In genomic region chr4:77804471-77804870, GRCh38 we compare ENCODE assay signal across 24 cellular contexts. TPM values are rescaled to one million over a fixed set of nuclear protein-coding genes. Genes with fewer than 3 reads are reported as not detected.
DNase-seq lines count a peak whose midpoint lies in the region; ATAC-seq and TF ChIP-seq lines count a peak whose summit lies in the region.
"Had no signal": no experiment of that assay in that cellular context is flagged by ENCODE, and none has a peak within 500 bp of the region (broad histone marks: within the 10 kb centered on the region; RNA-seq: fewer than 3 reads in every experiment).

No MANE protein-coding gene starts in this region.

- H3K27me3 ChIP-seq in adipocyte (replicated peaks; ENCODE audit: control insufficient read depth, insufficient read depth, low read length), result no peaks in the 10 kb centered on the region
- no peaks in the 10 kb centered on the region for H3K27me3 ChIP-seq in fibroblast of lung (ENCODE audit: control insufficient read depth, insufficient read depth, low read length)
- no peaks in the 10 kb centered on the region for H3K27me3 ChIP-seq in heart left ventricle
- H3K27me3 ChIP-seq: Peyer's patch had no signal

- H3K36me3 ChIP-seq in adipocyte (ENCODE audit: control insufficient read depth, insufficient read depth, low read length, severe bottlenecking), result no peaks in the 10 kb centered on the region
- no peaks in the 10 kb centered on the region for H3K36me3 ChIP-seq in fibroblast of lung (ENCODE audit: control insufficient read depth, insufficient read depth, low read length)
- H3K36me3 ChIP-seq in heart left ventricle, result no peaks in the 10 kb centered on the region
- H3K36me3 ChIP-seq: Peyer's patch, thoracic aorta had no signal

- no peak for DNase-seq in natural killer cell
- no peak for DNase-seq in natural killer cell treated with Interleukin-12 subunit alpha and Interleukin-12 subunit beta and Interleukin-15 and Interleukin-18, amount 100 ng/mL, for 72 hours (ENCODE audit: low spot score)
- peak; percentile 43 for DNase-seq in adipocyte (ENCODE audit: low read depth)
- DNase-seq in fibroblast of lung (ENCODE audit: low read depth in 2 of 2), result peak; percentile 39 to 41
- no peak for DNase-seq in heart left ventricle
- no peak for DNase-seq in coronary artery (ENCODE audit: low spot score)
- DNase-seq: activated CD4-positive, alpha-beta memory T cell treated with anti-CD3 and anti-CD28 coated beads, Interleukin-2, amount 10 ng/mL, durations not matched to agents 7 days and 5 days; activated T-cell treated with anti-CD3 and anti-CD28 coated beads for 4 hours; Calu3; DND-41; H9; mesendoderm; MV-4-11; NCI-H146; NCI-H510A; Peyer's patch; retina; stimulated activated CD4-positive, alpha-beta T cell treated with anti-CD3 and anti-CD28 coated beads, Interleukin-2, amount 100 ng/mL, for 48 hours; stimulated activated naive CD4-positive, alpha-beta T cell treated with Interleukin-2 at 50 U/mL for 16 hours had no signal

- H3K79me2 ChIP-seq in fibroblast of lung (ENCODE audit: control insufficient read depth, insufficient read depth, low read length), result peaks cover 3% of the 10 kb centered on the region

- H3K9ac ChIP-seq in adipocyte (ENCODE audit: low read length), result no peak overlapping the region
- no peak overlapping the region for H3K9ac ChIP-seq in fibroblast of lung (ENCODE audit: insufficient read depth, low read length)
- H3K9ac ChIP-seq: KMS-11 had no signal

- no peak overlapping the region for H2AFZ ChIP-seq in fibroblast of lung (ENCODE audit: low read length)

- no peak overlapping the region for H3K27ac ChIP-seq in fibroblast of lung (ENCODE audit: insufficient read depth, low read length)
- no peak overlapping the region for H3K27ac ChIP-seq in heart left ventricle
- no peak overlapping the region for H3K27ac ChIP-seq in coronary artery
- H3K27ac ChIP-seq: KMS-11, Peyer's patch, thoracic aorta had no signal

- ATAC-seq in natural killer cell (no peak), heart left ventricle (no peak), esophagus mucosa (no peak)
- no peak for ATAC-seq in natural killer cell treated with Interleukin-12 subunit alpha and Interleukin-12 subunit beta and Interleukin-15 and Interleukin-18, amount 100 ng/mL, for 72 hours
- no peak for ATAC-seq in stimulated activated memory B cell treated with anti-CD40 and anti-IgM and Interleukin-4, amounts not matched to agents 10 μg/mL and 1 μg/mL and 100 μg/mL, for 72 hours

- TF ChIP-seq POLR2A in heart left ventricle (IDR thresholded peaks at IDR 0.05), result no peak

- H3K4me3 ChIP-seq in adipocyte (ENCODE audit: low read length) (no peak overlapping the region), fibroblast of lung (replicated peaks in 1 of 4; ENCODE audit: control extremely low read depth in 1 of 4, insufficient read depth in 1 of 4, low read depth in 3 of 4, low read length in 4 of 4) (no peak overlapping the region), heart left ventricle (no peak overlapping the region), coronary artery (no peak overlapping the region)
- H3K4me3 ChIP-seq: Peyer's patch, smooth muscle cell, thoracic aorta had no signal

- H3K4me1 ChIP-seq in adipocyte (ENCODE audit: control insufficient read depth, insufficient read depth, low read length) (peaks cover 17% of the 10 kb centered on the region), fibroblast of lung (ENCODE audit: control insufficient read depth, extremely low read depth, insufficient read depth, low read length) (peaks cover 4% of the 10 kb centered on the region), heart left ventricle (peaks cover 0 to 66% (median 34%) of the 10 kb centered on the region in 12 donors)

- no peaks in the 10 kb centered on the region for H3K9me3 Mint-ChIP-seq in natural killer cell
- H3K9me3 Mint-ChIP-seq in natural killer cell treated with Interleukin-12 subunit alpha and Interleukin-12 subunit beta and Interleukin-15 and Interleukin-18, amount 100 ng/mL, for 72 hours, result no peaks in the 10 kb centered on the region
- no peaks in the 10 kb centered on the region for H3K9me3 Mint-ChIP-seq in stimulated activated memory B cell treated with anti-CD40 and anti-IgM and Interleukin-4, amounts not matched to agents 10 μg/mL and 1 μg/mL and 100 μg/mL, for 72 hours
- H3K9me3 Mint-ChIP-seq: activated CD4-positive, alpha-beta memory T cell treated with anti-CD3 and anti-CD28 coated beads, Interleukin-2, amount 10 ng/mL, durations not matched to agents 7 days and 5 days; H9 had no signal

- H3K4me3 Mint-ChIP-seq in natural killer cell, result peak overlapping the region; percentile 35
- H3K4me3 Mint-ChIP-seq in natural killer cell treated with Interleukin-12 subunit alpha and Interleukin-12 subunit beta and Interleukin-15 and Interleukin-18, amount 100 ng/mL, for 72 hours, result no peak overlapping the region
- no peak overlapping the region for H3K4me3 Mint-ChIP-seq in stimulated activated memory B cell treated with anti-CD40 and anti-IgM and Interleukin-4, amounts not matched to agents 10 μg/mL and 1 μg/mL and 100 μg/mL, for 72 hours
- H3K4me3 Mint-ChIP-seq: activated CD4-positive, alpha-beta memory T cell treated with anti-CD3 and anti-CD28 coated beads, Interleukin-2, amount 10 ng/mL, durations not matched to agents 7 days and 5 days; H9 had no signal

- H3K27me3 Mint-ChIP-seq in natural killer cell (ENCODE audit: low read depth in 2 of 2), result no peaks in the 10 kb centered on the region
- no peaks in the 10 kb centered on the region for H3K27me3 Mint-ChIP-seq in natural killer cell treated with Interleukin-12 subunit alpha and Interleukin-12 subunit beta and Interleukin-15 and Interleukin-18, amount 100 ng/mL, for 72 hours
- H3K27me3 Mint-ChIP-seq in stimulated activated memory B cell treated with anti-CD40 and anti-IgM and Interleukin-4, amounts not matched to agents 10 μg/mL and 1 μg/mL and 100 μg/mL, for 72 hours, result no peaks in the 10 kb centered on the region
- H3K27me3 Mint-ChIP-seq: activated CD4-positive, alpha-beta memory T cell treated with anti-CD3 and anti-CD28 coated beads, Interleukin-2, amount 10 ng/mL, durations not matched to agents 7 days and 5 days had no signal

- H4K20me1 ChIP-seq in fibroblast of lung (ENCODE audit: control insufficient read depth, extremely low read depth, insufficient read depth, low read length), result no peaks in the 10 kb centered on the region

- no peak overlapping the region for H3K4me2 ChIP-seq in fibroblast of lung (ENCODE audit: extremely low read depth, insufficient read depth, low read length)
- H3K4me2 ChIP-seq: KMS-11, smooth muscle cell had no signal

- intact Hi-C loops in natural killer cell (cut with micrococcal nuclease) (loop anchor here (5.0 kb wide), 2 partner anchors 47 to 67 kb away; no protein-coding TSS in a partner anchor), heart left ventricle (cut with DNase I) (loop anchor here in 2 of 10 donors (5.0 to 10.0 kb wide), 2 partner anchors 42 to 60 kb away; no protein-coding TSS in a partner anchor)

- TF ChIP-seq CTCF in natural killer cell (IDR thresholded peaks at IDR 0.05) (no peak), fibroblast of lung (conservative IDR thresholded peaks at IDR 0.05 in 1 of 2, IDR thresholded peaks at IDR 0.05 in 1 of 2; ENCODE audit: low read depth in 1 of 2, low read length in 2 of 2) (no peak), heart left ventricle (IDR thresholded peaks at IDR 0.05) (no peak), coronary artery (IDR thresholded peaks at IDR 0.05) (no peak)

- H3K27ac Mint-ChIP-seq in natural killer cell, result peak overlapping the region; percentile 68 to 72
- H3K27ac Mint-ChIP-seq in natural killer cell treated with Interleukin-12 subunit alpha and Interleukin-12 subunit beta and Interleukin-15 and Interleukin-18, amount 100 ng/mL, for 72 hours, result peak overlapping the region in 1 of 2 donors; percentile 49
- peak overlapping the region; percentile 35 for H3K27ac Mint-ChIP-seq in stimulated activated memory B cell treated with anti-CD40 and anti-IgM and Interleukin-4, amounts not matched to agents 10 μg/mL and 1 μg/mL and 100 μg/mL, for 72 hours
- H3K27ac Mint-ChIP-seq: activated CD4-positive, alpha-beta memory T cell treated with anti-CD3 and anti-CD28 coated beads, Interleukin-2, amount 10 ng/mL, durations not matched to agents 7 days and 5 days; H9 had no signal

- H3K9me3 ChIP-seq in adipocyte (ENCODE audit: control insufficient read depth, low read length), result no peaks in the 10 kb centered on the region
- no peaks in the 10 kb centered on the region for H3K9me3 ChIP-seq in fibroblast of lung (ENCODE audit: control insufficient read depth, insufficient read depth, low read depth, low read length)
- H3K9me3 ChIP-seq in heart left ventricle, result no peaks in the 10 kb centered on the region
- H3K9me3 ChIP-seq: Peyer's patch, thoracic aorta had no signal

- H3K36me3 Mint-ChIP-seq in natural killer cell, result no peaks in the 10 kb centered on the region
- H3K36me3 Mint-ChIP-seq in natural killer cell treated with Interleukin-12 subunit alpha and Interleukin-12 subunit beta and Interleukin-15 and Interleukin-18, amount 100 ng/mL, for 72 hours, result no peaks in the 10 kb centered on the region
- peaks cover 13% of the 10 kb centered on the region for H3K36me3 Mint-ChIP-seq in stimulated activated memory B cell treated with anti-CD40 and anti-IgM and Interleukin-4, amounts not matched to agents 10 μg/mL and 1 μg/mL and 100 μg/mL, for 72 hours

- H3K4me1 Mint-ChIP-seq in natural killer cell, result peaks cover 75 to 86% of the 10 kb centered on the region in 2 donors
- H3K4me1 Mint-ChIP-seq in natural killer cell treated with Interleukin-12 subunit alpha and Interleukin-12 subunit beta and Interleukin-15 and Interleukin-18, amount 100 ng/mL, for 72 hours (ENCODE audit: low read depth in 2 of 2), result peaks cover 54 to 61% of the 10 kb centered on the region in 2 donors
- peaks cover 71% of the 10 kb centered on the region for H3K4me1 Mint-ChIP-seq in stimulated activated memory B cell treated with anti-CD40 and anti-IgM and Interleukin-4, amounts not matched to agents 10 μg/mL and 1 μg/mL and 100 μg/mL, for 72 hours

RNA-seq across cellular contexts. Expression of gene CNOT6L, which starts 14.7 kb away (rescaled TPM):
- total RNA-seq in natural killer cell (100 to 1,000 TPM; 172 to 237 (median 193) TPM), fibroblast of lung (11.8 and 12.7 TPM in 2 replicates), heart left ventricle (10 to 100 TPM; 12.1 to 39.2 (median 19.6) TPM), esophagus mucosa (30.9 TPM)
- total RNA-seq in natural killer cell treated with Interleukin-12 subunit alpha and Interleukin-12 subunit beta and Interleukin-15 and Interleukin-18, amount 100 ng/mL, for 72 hours, result 100 to 1,000 TPM in 1 of 2 donors, 10 to 100 TPM in 1; 90.2 to 130 TPM
- polyA plus RNA-seq in fibroblast of lung (8.1 and 11.4 TPM in 2 replicates), heart left ventricle (1 to 10 TPM; 2.2 to 6.9 TPM)
- polyA plus RNA-seq in fibroblast of lung (2012), result 6.7 and 9.9 TPM in 2 replicates
- polyA minus RNA-seq in fibroblast of lung (ENCODE audit: low replicate concordance), result 18.2 and 20.1 TPM in 2 replicates

RNA-seq across cellular contexts. Expression of gene MRPL1, which starts 58.2 kb away (rescaled TPM):
- total RNA-seq in natural killer cell (10 to 100 TPM; 17.9 to 22.9 (median 22.9) TPM), fibroblast of lung (25.4 and 25.7 TPM in 2 replicates), heart left ventricle (10 to 100 TPM; 26.9 to 47.6 (median 40.2) TPM), esophagus mucosa (35.3 TPM)
- 10 to 100 TPM; 39.6 to 53.1 TPM for total RNA-seq in natural killer cell treated with Interleukin-12 subunit alpha and Interleukin-12 subunit beta and Interleukin-15 and Interleukin-18, amount 100 ng/mL, for 72 hours
- polyA plus RNA-seq in fibroblast of lung (35.5 and 35.6 TPM in 2 replicates), heart left ventricle (10 to 100 TPM; 34.1 to 69.4 TPM)
- polyA plus RNA-seq in fibroblast of lung (2012), result 29.6 TPM in 2 replicates
- polyA minus RNA-seq in fibroblast of lung (ENCODE audit: low replicate concordance), result 3.4 TPM in 1 of 2 replicates, not detected in the other

Comparison
In these comparisons a context has a peak if more than half of its experiments do, and no peak if none do; other contexts are left out.
1. DNase-seq: peak in adipocyte (single experiment) and fibroblast of lung (2 of 2); none in natural killer cell (single experiment), natural killer cell treated with Interleukin-12 subunit alpha and Interleukin-12 subunit beta and Interleukin-15 and Interleukin-18, amount 100 ng/mL, for 72 hours (single experiment), heart left ventricle (0 of 5) and coronary artery (single experiment).